ENCODE assay signal across 8 cellular contexts in genomic region chr1:246724001-246724724, GRCh38. TPM values are rescaled to one million over a fixed set of nuclear protein-coding genes. Genes with fewer than 3 reads are reported as not detected.
DNase-seq lines count a peak whose midpoint lies in the region; ATAC-seq, FAIRE-seq and TF ChIP-seq lines count a peak whose summit lies in the region.

Gene SCCPDH, plus strand, starts transcription at chr1:246724409. Its CDS starts 14 bp downstream, at chr1:246724423.

- H3K27me3 ChIP-seq in breast epithelium: no peaks in the 10 kb centered on the region
- no peaks in the 10 kb centered on the region for H3K27me3 ChIP-seq in spleen (replicated peaks in 1 of 7)

- H3K27ac Mint-ChIP-seq in immature natural killer cell: peak within 1 kb of the TSS in 5 of 6 donors; percentile 31 to 83 (median 57)

- intact Hi-C loops in breast epithelium (cut with DNase I; ENCODE audit: low total_unique reads) (loop anchor here (10.0 kb wide), 1 partner anchor 89 kb away; no protein-coding TSS in a partner anchor), spleen (cut with DNase I; ENCODE audit: low total_unique reads) (no loop called here)

- H3K4me2 ChIP-seq in A549: peak within 1 kb of the TSS; percentile 88

- H3K9me3 ChIP-seq in A549 (no peaks in the 10 kb centered on the region), breast epithelium (peaks cover 0 to 4% of the 10 kb centered on the region in 2 donors), spleen (peaks cover 0 to 25% (median 19%) of the 10 kb centered on the region in 8 donors)

- peaks cover 0 to 14% (median 2%) of the 10 kb centered on the region in 6 donors for H3K9me3 Mint-ChIP-seq in immature natural killer cell

- ATAC-seq in A549: peak; percentile 97
- ATAC-seq in GM18520 (IDR thresholded peaks at IDR 0.05; ENCODE audit: unreplicated experiment): peak; percentile 80
- peak; percentile 44 for ATAC-seq in HG03060 (IDR thresholded peaks at IDR 0.05; ENCODE audit: low read depth, unreplicated experiment)

- TF ChIP-seq CTCF in A549 (IDR thresholded peaks at IDR 0.05) (no peak), VCaP (conservative IDR thresholded peaks at IDR 0.05) (no peak; the same call in 1 of the 2 replicates), breast epithelium (IDR thresholded peaks at IDR 0.05) (no peak), spleen (IDR thresholded peaks at IDR 0.05 in 8 of 11, conservative IDR thresholded peaks at IDR 0.05 in 3 of 11) (no peak)

- WGBS in A549 (ENCODE audit: missing lambda C conversion rate): 2% methylated on average over 32 of the region's 89 CpGs
- WGBS in spleen, 5 donors: 0 to 1% (median 0%) methylated on average over 18 to 89 of the region's 89 CpGs

- peak; percentile 77 to 89 for DNase-seq in A549 (ENCODE audit: low read depth in 1 of 2, low spot score in 1 of 2)
- peak; percentile 75 for DNase-seq in NCI-H2171 treated with DMSO at 0.1 percent for 48 hours (lab: John Stamatoyannopoulos, UW)
- peak; percentile 18 to 58 for DNase-seq in breast epithelium (ENCODE audit: low spot score in 2 of 2)
- DNase-seq in immature natural killer cell: peak; percentile 68 to 72 (median 69)
- DNase-seq in spleen: peak; percentile 91

- H3K36me3 ChIP-seq in breast epithelium (no peaks in the 10 kb centered on the region), spleen (peaks cover 0 to 24% (median 15%) of the 10 kb centered on the region in 6 donors)

- H3K4me3 Mint-ChIP-seq in immature natural killer cell: peak within 1 kb of the TSS; percentile 86 to 96 (median 94)

- H3K36me3 Mint-ChIP-seq in immature natural killer cell: peaks cover 19 to 21% (median 20%) of the 10 kb centered on the region in 3 donors

- peaks cover 7 to 18% of the 10 kb centered on the region in 2 donors for H3K4me1 Mint-ChIP-seq in immature natural killer cell

- POLR2A ChIA-PET in A549 (lab: Yijun Ruan, JAX): interaction anchor here (0.7 to 1.3 kb wide), 6 partner anchors 12 to 1571 kb away, joined by 3 to 6 read pairs (median 3); partner anchors contain the start of genes CNST and TFB2M

- peak within 1 kb of the TSS; percentile 77 for H3K4me3 ChIP-seq in A549
- H3K4me3 ChIP-seq in breast epithelium: peak within 1 kb of the TSS; percentile 71 to 91 (median 74)
- H3K4me3 ChIP-seq in spleen: peak within 1 kb of the TSS; percentile 58 to 95 (median 87)

- H3K4me1 ChIP-seq in A549: peaks cover 16% of the 10 kb centered on the region; the same call in 2 of the 3 replicates
- no peaks in the 10 kb centered on the region for H3K4me1 ChIP-seq in breast epithelium
- H3K4me1 ChIP-seq in spleen: peaks cover 3 to 38% (median 22%) of the 10 kb centered on the region in 6 donors

- CTCF ChIA-PET in A549 (lab: Yijun Ruan, JAX): interaction anchor here (0.9 to 1.8 kb wide), 6 partner anchors 12 to 226 kb away, joined by 3 to 7 read pairs (median 4); no protein-coding TSS in a partner anchor

- no peak for TF ChIP-seq EP300 in A549 (IDR thresholded peaks at IDR 0.05)

- H3K27ac ChIP-seq in A549 (peak within 1 kb of the TSS; percentile 87 to 96), VCaP (peak within 1 kb of the TSS; percentile 94), breast epithelium (peak within 1 kb of the TSS; percentile 68 to 85), spleen (peak within 1 kb of the TSS; percentile 32 to 84 (median 76))

- peak; percentile 64 for TF ChIP-seq POLR2A in A549 (IDR thresholded peaks at IDR 0.05; ENCODE audit: low read length)
- TF ChIP-seq POLR2A in breast epithelium (IDR thresholded peaks at IDR 0.05): no peak
- TF ChIP-seq POLR2A in spleen (IDR thresholded peaks at IDR 0.05): no peak

- no peak for TF ChIP-seq RAD21 in A549 (conservative IDR thresholded peaks at IDR 0.05 in 1 of 2, IDR thresholded peaks at IDR 0.05 in 1 of 2)

- peaks cover 2 to 9% (median 3%) of the 10 kb centered on the region in 3 donors for H3K27me3 Mint-ChIP-seq in immature natural killer cell (ENCODE audit: low read depth in 3 of 3)

- FAIRE-seq in A549 (lab: Jason Lieb, UNC): no peak

TF ChIP-seq in A549, 52 proteins besides CTCF, POLR2A, EP300 and RAD21:
- no peak; the same call in 1 of the 2 replicates for TF ChIP-seq MYC (IDR thresholded peaks at IDR 0.05; ENCODE audit: borderline replicate concordance, low read length)
- TF ChIP-seq CHD2 (IDR thresholded peaks at IDR 0.05; ENCODE audit: low read length, partially characterized antibody): no peak
- peak; percentile 97 for TF ChIP-seq PHF8 (IDR thresholded peaks at IDR 0.05; ENCODE audit: borderline replicate concordance, low read depth)
- no peak; the same call in 1 of the 2 replicates for TF ChIP-seq HDAC2 (IDR thresholded peaks at IDR 0.05)
- no peak for TF ChIP-seq FOXS1 (CRISPR knock-in tag; IDR thresholded peaks at IDR 0.05)
- no peak for TF ChIP-seq FOSL2 (IDR thresholded peaks at IDR 0.05)
- TF ChIP-seq FOSL2 (CRISPR knock-in tag; IDR thresholded peaks at IDR 0.05): no peak
- no peak for TF ChIP-seq GATA3 (IDR thresholded peaks at IDR 0.05; ENCODE audit: borderline replicate concordance)
- peak; percentile 55; the same call in 1 of the 3 replicates for TF ChIP-seq BCL3 (IDR thresholded peaks at IDR 0.05)
- no peak for TF ChIP-seq HMGXB4 (CRISPR knock-in tag; IDR thresholded peaks at IDR 0.05; ENCODE audit: borderline replicate concordance)
- no peak for TF ChIP-seq RNF2 (IDR thresholded peaks at IDR 0.05; ENCODE audit: borderline replicate concordance, low read depth)
- no peak for TF ChIP-seq JUNB (IDR thresholded peaks at IDR 0.05)
- TF ChIP-seq MAX (IDR thresholded peaks at IDR 0.05): peak; percentile 89
- TF ChIP-seq JUN (IDR thresholded peaks at IDR 0.05): peak; percentile 28 to 75; a peak in 2 of 5 replicates
- no peak for TF ChIP-seq FOSB (CRISPR knock-in tag; IDR thresholded peaks at IDR 0.05)
- TF ChIP-seq SMC3 (IDR thresholded peaks at IDR 0.05): no peak
- TF ChIP-seq E2F6 (IDR thresholded peaks at IDR 0.05; ENCODE audit: borderline replicate concordance, low read depth): no peak; the same call in 1 of the 2 replicates
- 0 out of 2 replicates have a peak, but pooled peaks have one; percentile 44 for TF ChIP-seq KDM5A (IDR thresholded peaks at IDR 0.05)
- no peak for TF ChIP-seq EHF (CRISPR knock-in tag; IDR thresholded peaks at IDR 0.05)
TF ChIP-seq in A549: peak in this region for 5.

RNA-seq across cellular contexts. Expression of gene SCCPDH, which starts in this region (rescaled TPM):
- polyA plus RNA-seq in A549 (2011; rRNA removed) (45.2 and 59.8 TPM in 2 replicates), A549 (2017; fragmentation: RNase III; extraction: RNeasy Plus Mini Kit Qiagen cat#74134 plus additional on column Dnase treatment) (49.3 to 50.0 TPM (median 49.3 TPM) in 3 replicates), immature natural killer cell (10 to 100 TPM; 21.0 to 35.6 (median 29.4) TPM), spleen (10 to 100 TPM in 2 of 3 donors, 1 to 10 TPM in 1; 6.8 to 11.6 (median 10.3) TPM)
- 26.1 and 26.8 TPM in 2 replicates for polyA plus RNA-seq in A549 (2012; cell fraction: cytosol; rRNA removed)
- 12.6 and 15.4 TPM in 2 replicates for polyA plus RNA-seq in A549 (2012; cell fraction: nucleus; rRNA removed)
- polyA minus RNA-seq in A549 (2011; rRNA and poly(A)+ RNA removed): 12.6 and 14.1 TPM in 2 replicates
- total RNA-seq in breast epithelium (10 to 100 TPM; 11.3 to 30.8 (median 23.7) TPM), spleen (10 to 100 TPM in 6 of 7 donors, 1 to 10 TPM in 1; 9.3 to 15.8 (median 14.5) TPM)

Comparison
In these comparisons a context has a peak if more than half of its experiments do, and no peak if none do; other contexts are left out.
1. Peak in every context shown above with its lines: DNase-seq, ATAC-seq, H3K4me3 ChIP-seq and H3K27ac ChIP-seq.
2. ATAC-seq: peak in every context shown above with its lines; median percentile 97 in A549; 80 in GM18520; 44 in HG03060.
3. DNase-seq: peak in every context shown above with its lines; median percentile 91 in spleen; 83 in A549; 75 in NCI-H2171 treated with DMSO at 0.1 percent for 48 hours; 69 in immature natural killer cell; 38 in breast epithelium.